In the genomic region with DNA sequence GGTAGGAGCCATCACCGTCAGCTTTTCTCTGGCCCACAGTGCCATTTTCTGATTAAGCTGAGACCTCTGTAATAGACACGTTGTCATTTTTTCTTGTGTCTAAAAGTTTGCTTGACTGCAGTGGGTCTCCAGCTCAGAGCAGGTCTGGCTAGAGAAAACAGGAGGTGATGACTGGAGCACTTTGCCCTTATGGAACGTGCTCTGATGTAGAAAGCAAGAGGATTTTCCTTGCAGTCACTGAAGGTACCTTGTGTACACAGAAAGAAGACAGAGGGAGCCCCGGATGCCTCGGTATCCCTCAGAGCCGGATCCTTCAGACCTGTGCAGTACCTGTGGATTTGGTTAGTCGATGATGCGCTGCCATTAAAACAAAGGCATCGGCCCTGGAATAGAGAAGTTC, we compare ENCODE assay signal across 18 cellular contexts.
"Had no signal": no experiment of that assay in that cellular context is flagged by ENCODE, and none has a peak within 500 bp of the region (broad histone marks: within the 10 kb centered on the region; RNA-seq: fewer than 3 reads in every experiment).

No MANE protein-coding gene starts in this region.

- H3K4me2 ChIP-seq: neural progenitor cell had no signal

- H2AFZ ChIP-seq: neural progenitor cell had no signal

- H3K4me3 ChIP-seq: left lung, neural progenitor cell, ovary, thoracic aorta, uterus had no signal

- H3K9me3 Mint-ChIP-seq: activated B cell treated with CpG ODN at 0.5 μM for 24 hours; activated T-helper 1 cell treated with anti-CD3 and anti-CD28 coated beads, Interleukin-12 subunit alpha, Interleukin-12 subunit beta, Interleukin-2, Interleukin-4 antibody, amounts not matched to agents 30 ng/mL and 10 ng/mL and 1 ng/mL, durations not matched to agents 14 hours and 24 hours and 36 hours; memory B cell; T-helper 2 cell treated with Interferon-gamma antibody and Interleukin-4, amounts not matched to agents 5 μg/mL and 100 μg/mL, for 36 hours had no signal

- H3K9me3 ChIP-seq: left lung, ovary, thoracic aorta, uterus had no signal

- H3K27ac ChIP-seq: left lung, neural progenitor cell, ovary, thoracic aorta, uterus had no signal

- H3K27me3 Mint-ChIP-seq: activated B cell treated with CpG ODN at 0.5 μM for 24 hours had no signal

- H3K27me3 ChIP-seq: left lung, neural progenitor cell, ovary, uterus had no signal

- H3K36me3 ChIP-seq: left lung, neural progenitor cell, ovary, thoracic aorta, uterus had no signal

- FAIRE-seq: bronchial epithelial cell, keratinocyte had no signal

- DNase-seq: activated B cell treated with CpG ODN at 0.5 μM for 24 hours; activated CD4-positive, alpha-beta T cell treated with anti-CD3 and anti-CD28 coated beads, Interleukin-2, amount 50 U/mL, for 1 hour; activated CD8-positive, alpha-beta memory T cell treated with anti-CD3 and anti-CD28 coated beads for 24 hours; activated naive CD4-positive, alpha-beta T cell; anterior cingulate cortex; hippocampal formation; left lung; ovary; stimulated activated CD4-positive, alpha-beta T cell treated with anti-CD3 and anti-CD28 coated beads, Interleukin-12 subunit alpha, Interleukin-12 subunit beta, amount 100 ng/mL, for 4 hours; stimulated activated CD4-positive, alpha-beta T cell treated with anti-CD3 and anti-CD28 coated beads, Interleukin-2, amount 100 ng/mL, for 24 hours; uterus had no signal

- H3K9ac ChIP-seq: neural progenitor cell had no signal

- H3K4me3 Mint-ChIP-seq: activated B cell treated with CpG ODN at 0.5 μM for 24 hours; activated T-helper 1 cell treated with anti-CD3 and anti-CD28 coated beads, Interleukin-12 subunit alpha, Interleukin-12 subunit beta, Interleukin-2, Interleukin-4 antibody, amounts not matched to agents 30 ng/mL and 10 ng/mL and 1 ng/mL, durations not matched to agents 14 hours and 24 hours and 36 hours; memory B cell; neural progenitor cell; T-helper 2 cell treated with Interferon-gamma antibody and Interleukin-4, amounts not matched to agents 5 μg/mL and 100 μg/mL, for 36 hours had no signal

- H3K4me1 Mint-ChIP-seq: activated B cell treated with CpG ODN at 0.5 μM for 24 hours had no signal

- ATAC-seq: left lung had no signal

- H3K27ac Mint-ChIP-seq: activated B cell treated with CpG ODN at 0.5 μM for 24 hours; activated T-helper 1 cell treated with anti-CD3 and anti-CD28 coated beads, Interleukin-12 subunit alpha, Interleukin-12 subunit beta, Interleukin-2, Interleukin-4 antibody, amounts not matched to agents 30 ng/mL and 10 ng/mL and 1 ng/mL, durations not matched to agents 14 hours and 24 hours and 36 hours; memory B cell; neural progenitor cell; T-helper 2 cell treated with Interferon-gamma antibody and Interleukin-4, amounts not matched to agents 5 μg/mL and 100 μg/mL, for 36 hours had no signal
